Comparison of ENCODE assay signal across 8 cellular contexts in the genomic region with DNA sequence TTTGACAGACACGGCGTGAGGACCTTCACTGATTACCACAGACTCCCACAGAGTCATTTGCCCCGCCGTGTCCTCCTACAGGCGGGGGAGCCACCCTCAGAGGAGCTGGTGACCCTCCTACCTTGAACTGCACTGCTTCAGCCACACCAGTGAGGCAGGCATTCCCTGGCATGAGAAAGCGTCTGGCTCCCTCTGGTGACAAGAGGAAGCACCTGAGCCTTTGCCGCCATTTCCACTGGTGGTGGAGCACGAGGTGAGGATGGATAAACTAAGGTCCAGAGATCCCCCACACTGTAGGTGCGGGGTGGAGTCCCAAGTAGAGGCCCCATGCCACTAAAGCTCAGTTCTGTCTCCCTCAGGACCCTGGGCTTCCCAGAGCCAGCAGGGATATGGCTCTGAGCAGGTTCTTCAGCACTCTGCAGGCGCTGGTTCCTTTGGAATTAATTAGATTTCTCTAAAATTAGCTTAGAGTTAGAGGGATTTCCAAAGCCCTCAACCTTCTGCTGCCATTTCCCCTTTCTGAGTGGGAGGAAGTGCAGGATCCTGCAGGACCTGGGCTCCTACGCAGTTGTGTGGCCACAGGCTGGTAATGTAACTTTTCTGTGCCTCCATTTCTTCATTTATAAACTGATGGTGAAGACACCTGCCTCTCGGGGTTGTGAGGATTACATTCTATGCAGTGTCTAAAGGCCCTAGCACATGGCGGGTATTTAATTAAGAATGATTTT.
DNase-seq lines count a peak whose midpoint lies in the region; ATAC-seq and TF ChIP-seq lines count a peak whose summit lies in the region.

No MANE protein-coding gene starts in this region.

- H3K36me3 ChIP-seq in CD4-positive, alpha-beta memory T cell (ENCODE audit: insufficient read depth, low read length): no peaks in the 10 kb centered on the region
- H3K36me3 ChIP-seq in OCI-LY7 (ENCODE audit: insufficient read depth, low read length) (no peaks in the 10 kb centered on the region), transverse colon (no peaks in the 10 kb centered on the region)

- TF ChIP-seq CTCF in OCI-LY7 (conservative IDR thresholded peaks at IDR 0.05; ENCODE audit: low read length) (peak; percentile 87), transverse colon (IDR thresholded peaks at IDR 0.05) (peak; percentile 59 to 80 (median 68))

- no peak overlapping the region for H3K4me2 ChIP-seq in OCI-LY7 (ENCODE audit: low read length)

- TF ChIP-seq POLR2A in transverse colon (IDR thresholded peaks at IDR 0.05): no peak

- H2AFZ ChIP-seq in OCI-LY7 (ENCODE audit: low read length): no peak overlapping the region

- no peak overlapping the region for H3K27ac ChIP-seq in CD4-positive, alpha-beta memory T cell (ENCODE audit: low read depth, low read length)
- H3K27ac ChIP-seq in OCI-LY7 (ENCODE audit: low read depth, low read length, poor library complexity, severe bottlenecking) (no peak overlapping the region), transverse colon (no peak overlapping the region)

- H4K20me1 ChIP-seq in OCI-LY7 (ENCODE audit: insufficient read depth, low read length): 0 out of 2 replicates have a peak, but pooled peaks cover 6% of the 10 kb centered on the region

- H3K27ac Mint-ChIP-seq in CD4-positive, alpha-beta memory T cell: peak overlapping the region in 2 of 7 donors; percentile 42 to 69

- WGBS in transverse colon (ENCODE audit: low coverage in 1 of 2), 2 donors: 58 to 92% methylated on average over 2 to 13 of the region's 13 CpGs

- no peaks in the 10 kb centered on the region for H3K9me2 ChIP-seq in OCI-LY7 (ENCODE audit: insufficient read depth, low read length)

- peaks cover 51% of the 10 kb centered on the region for H3K4me1 ChIP-seq in CD4-positive, alpha-beta memory T cell (ENCODE audit: insufficient read depth, low read length)
- H3K4me1 ChIP-seq in OCI-LY7 (ENCODE audit: insufficient read depth, low read length, poor library complexity, severe bottlenecking) (peaks cover 29% of the 10 kb centered on the region), transverse colon (peaks cover 0 to 7% (median 0%) of the 10 kb centered on the region in 4 donors)

- peaks cover 32 to 59% (median 40%) of the 10 kb centered on the region in 4 donors for H3K4me1 Mint-ChIP-seq in CD4-positive, alpha-beta memory T cell

- peak; percentile 48 to 58 (median 55) for DNase-seq in CD4-positive, alpha-beta memory T cell
- DNase-seq in HS-27A (ENCODE audit: low read depth): peak; percentile 11
- peak; percentile 83 for DNase-seq in OCI-LY7 (ENCODE audit: low spot score)
- peak; percentile 79 to 83 for DNase-seq in activated T-cell treated with anti-CD3 and anti-CD28 coated beads, Interleukin-2, amount 50 U/mL, for 48 hours
- DNase-seq in fibroblast of peridontal ligament (ENCODE audit: extremely low read depth): peak; percentile 68
- peak; percentile 59 for DNase-seq in occipital lobe (lab: John Stamatoyannopoulos, UW)
- peak; percentile 75 for DNase-seq in transverse colon

- no peak overlapping the region for H3K4me3 ChIP-seq in CD4-positive, alpha-beta memory T cell (ENCODE audit: low read length in 2 of 2)
- H3K4me3 ChIP-seq in OCI-LY7 (ENCODE audit: low read depth, low read length, poor library complexity, severe bottlenecking): no peak overlapping the region
- H3K4me3 ChIP-seq in transverse colon: no peak overlapping the region

- CTCF ChIA-PET in CD4-positive, alpha-beta memory T cell (lab: Charles Lee; ENCODE audit: partially characterized antibody): interaction anchor here (0.6 to 8.5 kb wide), 19 partner anchors 9 to 777 kb away, joined by 3 to 116 read pairs (median 5); a partner anchor contains a TSS
- CTCF ChIA-PET in OCI-LY7 (lab: Charles Lee; ENCODE audit: unreplicated experiment): no interaction called here

- BruUV-seq in OCI-LY7 (replicated peaks; lab: Mats Ljungman, UMichigan): no TSS peak

- no peaks in the 10 kb centered on the region for H3K36me3 Mint-ChIP-seq in CD4-positive, alpha-beta memory T cell

- no peaks in the 10 kb centered on the region for H3K9me3 Mint-ChIP-seq in CD4-positive, alpha-beta memory T cell

- peak; percentile 76 for ATAC-seq in GM19372 (IDR thresholded peaks at IDR 0.05; ENCODE audit: low read depth, unreplicated experiment)

- in situ Hi-C loops in transverse colon (cut with MboI; ENCODE audit: low pct_ligation_motif_present in 1 of 4, low pct_unique_long_range_greater_than_20kb in 1 of 4, low sequenced_read_pairs in 3 of 4): loop anchor here in 2 of 4 donors (10.0 to 25.0 kb wide), 3 partner anchors 233 to 773 kb away; no protein-coding TSS in a partner anchor

- POLR2A ChIA-PET in CD4-positive, alpha-beta memory T cell (lab: Charles Lee; ENCODE audit: partially characterized antibody): interaction anchor here (1.3 kb wide), 1 partner anchor 223 kb away, joined by 3 read pairs; a partner anchor contains a TSS
- POLR2A ChIA-PET in OCI-LY7 (lab: Charles Lee): interaction anchor here (0.6 kb wide), 1 partner anchor 1346 kb away, joined by 4 read pairs; no protein-coding TSS in a partner anchor

- no peaks in the 10 kb centered on the region for H3K27me3 Mint-ChIP-seq in CD4-positive, alpha-beta memory T cell

- H3K4me3 Mint-ChIP-seq in CD4-positive, alpha-beta memory T cell: no peak overlapping the region

- H3K27me3 ChIP-seq in CD4-positive, alpha-beta memory T cell (ENCODE audit: insufficient read depth, low read length): no peaks in the 10 kb centered on the region
- H3K27me3 ChIP-seq in transverse colon: no peaks in the 10 kb centered on the region

- H3K79me2 ChIP-seq in OCI-LY7 (ENCODE audit: insufficient read depth, low read depth, low read length): no peaks in the 10 kb centered on the region

- H3K9me3 ChIP-seq in CD4-positive, alpha-beta memory T cell (ENCODE audit: control insufficient read depth in 1 of 2, low read length in 2 of 2): no peaks in the 10 kb centered on the region
- H3K9me3 ChIP-seq in OCI-LY7 (ENCODE audit: low read length) (no peaks in the 10 kb centered on the region), transverse colon (no peaks in the 10 kb centered on the region)

- TF ChIP-seq EP300 in transverse colon (IDR thresholded peaks at IDR 0.05; ENCODE audit: low read depth): no peak

- intact Hi-C loops in CD4-positive, alpha-beta memory T cell (cut with micrococcal nuclease): loop anchor here (1.0 kb wide), 4 partner anchors 224 to 774 kb away; a partner anchor contains a TSS
- intact Hi-C loops in OCI-LY7 (cut with micrococcal nuclease; ENCODE audit: unreplicated experiment): loop anchor here (1.0 to 2.0 kb wide), 2 partner anchors 224 to 371 kb away; a partner anchor contains a TSS
- intact Hi-C loops in transverse colon (cut with DNase I; ENCODE audit: low total_unique reads): loop anchor here (10.0 kb wide), 1 partner anchor 223 kb away; a partner anchor contains a TSS

Comparison
In these comparisons a context has a peak if more than half of its experiments do, and no peak if none do; other contexts are left out.
1. DNase-seq: peak in every context shown above with its lines; median percentile 83 in OCI-LY7; 81 in activated T-cell treated with anti-CD3 and anti-CD28 coated beads, Interleukin-2, amount 50 U/mL, for 48 hours; 75 in transverse colon; 68 in fibroblast of peridontal ligament; 59 in occipital lobe; 55 in CD4-positive, alpha-beta memory T cell; 11 in HS-27A.